In the genomic region with DNA sequence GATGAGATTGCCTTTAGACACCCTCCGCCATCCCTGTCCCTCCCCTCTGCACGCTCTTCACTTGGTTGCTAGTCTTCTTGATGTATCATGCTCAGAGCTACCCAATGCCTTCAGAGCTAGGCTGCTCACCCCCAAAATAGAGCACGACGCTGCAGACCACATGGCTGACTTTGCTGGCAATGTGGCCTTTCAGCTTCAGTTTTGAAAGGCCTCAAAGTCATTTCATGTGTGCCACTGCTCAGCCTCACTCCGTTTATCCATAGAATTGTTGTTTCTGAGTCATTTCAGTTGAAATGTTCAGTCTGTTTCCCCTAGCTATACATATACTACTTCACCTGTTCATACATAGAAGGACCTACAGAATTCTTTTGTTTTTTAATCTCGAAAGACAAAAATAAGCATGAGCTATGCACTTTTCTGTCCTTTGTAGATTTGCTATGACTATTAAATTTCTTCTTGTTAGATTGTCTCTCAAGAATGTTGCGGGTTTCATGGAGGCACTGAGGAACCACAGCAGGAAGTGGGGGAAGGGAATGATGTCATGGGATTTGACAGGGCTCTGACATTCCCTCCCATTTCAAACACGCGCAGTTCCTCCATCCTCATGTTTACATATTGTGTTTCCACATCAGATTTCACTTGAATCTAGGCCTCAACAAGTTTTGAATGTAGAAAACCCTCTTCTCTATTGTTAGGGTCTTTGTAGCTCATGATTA, we compare ENCODE assay signal across 11 cellular contexts.
DNase-seq lines count a peak whose midpoint lies in the region; ATAC-seq, FAIRE-seq and TF ChIP-seq lines count a peak whose summit lies in the region.
"Had no signal": no experiment of that assay in that cellular context is flagged by ENCODE, and none has a peak within 500 bp of the region (broad histone marks: within the 10 kb centered on the region; RNA-seq: fewer than 3 reads in every experiment).

No MANE protein-coding gene starts in this region.

- H3K4me1 ChIP-seq in Caco-2 = no peaks in the 10 kb centered on the region; the same call in 1 of the 2 replicates
- H3K4me1 ChIP-seq in left lung = peaks cover 0 to 5% of the 10 kb centered on the region in 2 donors
- H3K4me1 ChIP-seq: pancreas, tibial nerve had no signal

- DNase-seq in activated CD8-positive, alpha-beta memory T cell treated with anti-CD3 and anti-CD28 coated beads, Interleukin-2, amount 10 ng/mL, durations not matched to agents 7 days and 5 days = no peak
- DNase-seq in activated CD8-positive, alpha-beta memory T cell treated with anti-CD3 and anti-CD28 coated beads for 24 hours = no peak
- DNase-seq in M059J (ENCODE audit: low read depth) (peak; percentile 65), bronchial epithelial cell (ENCODE audit: low read depth) (peak; percentile 55), COR-L47 (lab: John Stamatoyannopoulos, UW) (no peak), Caco-2 (no peak), left lung (no peak)
- DNase-seq in stimulated activated naive B cell treated with anti-CD40 and anti-IgM and Interleukin-4, amounts not matched to agents 10 μg/mL and 1 μg/mL and 100 μg/mL, for 72 hours = no peak
- DNase-seq: NCI-H1930, pancreas had no signal

- BruUV-seq in Caco-2 (replicated peaks; lab: Mats Ljungman, UMichigan) = no TSS peak

- H3K4me1 Mint-ChIP-seq in activated CD8-positive, alpha-beta memory T cell treated with anti-CD3 and anti-CD28 coated beads, Interleukin-2, amount 10 ng/mL, durations not matched to agents 7 days and 5 days = peaks cover 12% of the 10 kb centered on the region
- H3K4me1 Mint-ChIP-seq in stimulated activated naive B cell treated with anti-CD40 and anti-IgM and Interleukin-4, amounts not matched to agents 10 μg/mL and 1 μg/mL and 100 μg/mL, for 72 hours = peaks cover 35 to 49% of the 10 kb centered on the region in 2 donors
- H3K4me1 Mint-ChIP-seq in Caco-2 (ENCODE audit: low read depth, unreplicated experiment) = no peaks in the 10 kb centered on the region

- no peaks in the 10 kb centered on the region for H3K36me3 Mint-ChIP-seq in activated CD8-positive, alpha-beta memory T cell treated with anti-CD3 and anti-CD28 coated beads, Interleukin-2, amount 10 ng/mL, durations not matched to agents 7 days and 5 days
- peaks cover 0 to 3% of the 10 kb centered on the region in 2 donors for H3K36me3 Mint-ChIP-seq in stimulated activated naive B cell treated with anti-CD40 and anti-IgM and Interleukin-4, amounts not matched to agents 10 μg/mL and 1 μg/mL and 100 μg/mL, for 72 hours
- no peaks in the 10 kb centered on the region for H3K36me3 Mint-ChIP-seq in Caco-2 (ENCODE audit: insufficient read depth, unreplicated experiment)

- FAIRE-seq in bronchial epithelial cell (lab: Jason Lieb, UNC) = no peak
- FAIRE-seq: pancreas had no signal

- peak; percentile 12 for ATAC-seq in activated CD8-positive, alpha-beta memory T cell treated with anti-CD3 and anti-CD28 coated beads, Interleukin-2, amount 10 ng/mL, durations not matched to agents 7 days and 5 days
- ATAC-seq in stimulated activated naive B cell treated with anti-CD40 and anti-IgM and Interleukin-4, amounts not matched to agents 10 μg/mL and 1 μg/mL and 100 μg/mL, for 72 hours (replicated peaks) = peak; percentile 57 to 63
- no peak for ATAC-seq in left lung

- intact Hi-C loops in Caco-2 (cut with micrococcal nuclease; ENCODE audit: unreplicated experiment) (no loop called here), left lung (cut with DNase I) (no loop called here)

- H3K9me3 Mint-ChIP-seq in activated CD8-positive, alpha-beta memory T cell treated with anti-CD3 and anti-CD28 coated beads, Interleukin-2, amount 10 ng/mL, durations not matched to agents 7 days and 5 days (ENCODE audit: low read depth) = peaks cover 3% of the 10 kb centered on the region
- peaks cover 0 to 1% of the 10 kb centered on the region in 2 donors for H3K9me3 Mint-ChIP-seq in stimulated activated naive B cell treated with anti-CD40 and anti-IgM and Interleukin-4, amounts not matched to agents 10 μg/mL and 1 μg/mL and 100 μg/mL, for 72 hours
- no peaks in the 10 kb centered on the region for H3K9me3 Mint-ChIP-seq in Caco-2 (ENCODE audit: unreplicated experiment)

- CTCF ChIA-PET in activated CD8-positive, alpha-beta memory T cell treated with anti-CD3 and anti-CD28 coated beads, Interleukin-2, amount 10 ng/mL, durations not matched to agents 7 days and 5 days (lab: Charles Lee) = no interaction called here
- CTCF ChIA-PET in Caco-2 (lab: Charles Lee) = no interaction called here

- no peak for TF ChIP-seq CTCF in bronchial epithelial cell (IDR thresholded peaks at IDR 0.05; ENCODE audit: insufficient read depth, low read length, severe bottlenecking)
- TF ChIP-seq CTCF in Caco-2 (IDR thresholded peaks at IDR 0.05; ENCODE audit: insufficient read depth in 1 of 2, low read depth in 1 of 2, low read length in 1 of 2, severe bottlenecking in 1 of 2, unreplicated experiment in 1 of 2) = no peak
- no peak for TF ChIP-seq CTCF in left lung (IDR thresholded peaks at IDR 0.05)

- peak overlapping the region in 1 of 2 donors; percentile 13 for H3K27ac ChIP-seq in left lung
- H3K27ac ChIP-seq: pancreas, tibial nerve had no signal

- POLR2A ChIA-PET in Caco-2 (lab: Charles Lee) = no interaction called here

- no peak overlapping the region for H3K27ac Mint-ChIP-seq in activated CD8-positive, alpha-beta memory T cell treated with anti-CD3 and anti-CD28 coated beads, Interleukin-2, amount 10 ng/mL, durations not matched to agents 7 days and 5 days
- peak overlapping the region; percentile 25 for H3K27ac Mint-ChIP-seq in stimulated activated naive B cell treated with anti-CD40 and anti-IgM and Interleukin-4, amounts not matched to agents 10 μg/mL and 1 μg/mL and 100 μg/mL, for 72 hours
- H3K27ac Mint-ChIP-seq in Caco-2 (ENCODE audit: unreplicated experiment) = no peak overlapping the region

- H3K27me3 ChIP-seq in bronchial epithelial cell (ENCODE audit: control insufficient read depth, insufficient read depth, low read length) (no peaks in the 10 kb centered on the region), Caco-2 (replicated peaks; ENCODE audit: control insufficient read depth, insufficient read depth, low read length) (no peaks in the 10 kb centered on the region), left lung (no peaks in the 10 kb centered on the region)
- H3K27me3 ChIP-seq: pancreas, tibial nerve had no signal

- H3K9me3 ChIP-seq in Caco-2 (no peaks in the 10 kb centered on the region), left lung (no peaks in the 10 kb centered on the region)
- H3K9me3 ChIP-seq: pancreas, tibial nerve had no signal

- H3K36me3 ChIP-seq in bronchial epithelial cell (ENCODE audit: control insufficient read depth, insufficient read depth, low read length) (no peaks in the 10 kb centered on the region), Caco-2 (ENCODE audit: control insufficient read depth, insufficient read depth, low read length) (no peaks in the 10 kb centered on the region), left lung (no peaks in the 10 kb centered on the region)
- H3K36me3 ChIP-seq: pancreas, tibial nerve had no signal

- H3K4me3 ChIP-seq in bronchial epithelial cell (ENCODE audit: low read depth, low read length) = no peak overlapping the region
- no peak overlapping the region for H3K4me3 ChIP-seq in Caco-2 (ENCODE audit: low read depth, low read length)
- H3K4me3 ChIP-seq in left lung = no peak overlapping the region
- H3K4me3 ChIP-seq: pancreas, tibial nerve had no signal

- H3K27me3 Mint-ChIP-seq in activated CD8-positive, alpha-beta memory T cell treated with anti-CD3 and anti-CD28 coated beads, Interleukin-2, amount 10 ng/mL, durations not matched to agents 7 days and 5 days = peaks cover 2% of the 10 kb centered on the region
- no peaks in the 10 kb centered on the region for H3K27me3 Mint-ChIP-seq in stimulated activated naive B cell treated with anti-CD40 and anti-IgM and Interleukin-4, amounts not matched to agents 10 μg/mL and 1 μg/mL and 100 μg/mL, for 72 hours
- H3K27me3 Mint-ChIP-seq in Caco-2 (ENCODE audit: insufficient read depth, unreplicated experiment) = peaks cover 9% of the 10 kb centered on the region

- H3K4me3 Mint-ChIP-seq in activated CD8-positive, alpha-beta memory T cell treated with anti-CD3 and anti-CD28 coated beads, Interleukin-2, amount 10 ng/mL, durations not matched to agents 7 days and 5 days = no peak overlapping the region
- H3K4me3 Mint-ChIP-seq in stimulated activated naive B cell treated with anti-CD40 and anti-IgM and Interleukin-4, amounts not matched to agents 10 μg/mL and 1 μg/mL and 100 μg/mL, for 72 hours = no peak overlapping the region
- no peak overlapping the region for H3K4me3 Mint-ChIP-seq in Caco-2 (ENCODE audit: unreplicated experiment)

Comparison
In these comparisons a context has a peak if more than half of its experiments do, and no peak if none do; other contexts are left out.
1. DNase-seq: peak in M059J (single experiment) and bronchial epithelial cell (single experiment); none in activated CD8-positive, alpha-beta memory T cell treated with anti-CD3 and anti-CD28 coated beads, Interleukin-2, amount 10 ng/mL, durations not matched to agents 7 days and 5 days (single experiment), activated CD8-positive, alpha-beta memory T cell treated with anti-CD3 and anti-CD28 coated beads for 24 hours (single experiment), stimulated activated naive B cell treated with anti-CD40 and anti-IgM and Interleukin-4, amounts not matched to agents 10 μg/mL and 1 μg/mL and 100 μg/mL, for 72 hours (single experiment), COR-L47 (single experiment), Caco-2 (0 of 2) and left lung (0 of 2).